Comparison of ENCODE assay signal across 13 cellular contexts in the genomic region with DNA sequence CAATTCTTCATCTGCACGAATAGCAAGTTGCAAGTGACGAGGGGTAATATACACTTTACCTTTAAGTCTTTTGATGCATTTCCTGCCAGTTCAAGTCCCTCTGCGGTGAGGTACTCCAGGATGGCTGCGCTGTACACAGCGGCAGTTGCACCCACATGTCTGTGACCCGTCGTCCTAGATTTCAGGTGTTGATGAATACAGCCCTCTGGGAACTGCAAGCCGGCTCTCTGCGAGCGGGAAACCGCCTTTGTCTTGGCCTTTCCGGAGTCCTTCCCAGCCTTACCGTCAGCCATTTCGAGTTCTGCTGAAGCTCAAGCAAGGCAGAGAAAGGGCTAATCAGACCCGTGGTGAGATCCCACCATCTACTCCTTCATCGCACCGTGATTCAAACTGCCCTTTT.
DNase-seq lines count a peak whose midpoint lies in the region; ATAC-seq and TF ChIP-seq lines count a peak whose summit lies in the region.
"Had no signal": no experiment of that assay in that cellular context is flagged by ENCODE, and none has a peak within 500 bp of the region (broad histone marks: within the 10 kb centered on the region; RNA-seq: fewer than 3 reads in every experiment).

No MANE protein-coding gene starts in this region.

- no peak overlapping the region for H3K27ac ChIP-seq in brain microvascular endothelial cell
- H3K27ac ChIP-seq: 22Rv1, HL-60 had no signal

- in situ Hi-C loops in brain microvascular endothelial cell (cut with HindIII; ENCODE audit: low pct_ligation_motif_present, low sequenced_read_pairs) (no loop called here), GM13976 (cut with MboI; ENCODE audit: low sequenced_read_pairs, unreplicated experiment) (no loop called here)

- TF ChIP-seq CTCF in brain microvascular endothelial cell (IDR thresholded peaks at IDR 0.05; ENCODE audit: low read depth, low read length, missing control alignments) = no peak
- TF ChIP-seq CTCF in GM13976 (IDR thresholded peaks at IDR 0.05; ENCODE audit: borderline replicate concordance, control extremely low read depth, extremely low read depth, insufficient read depth, missing control alignments) = no peak

- H3K4me3 ChIP-seq in iPS-15b (ENCODE audit: low read depth, low read length) (no peak overlapping the region), brain microvascular endothelial cell (ENCODE audit: low read depth, low read length) (no peak overlapping the region)

- peaks cover 9% of the 10 kb centered on the region for H3K4me1 ChIP-seq in iPS-15b (ENCODE audit: control insufficient read depth, insufficient read depth, low read length)

- DNase-seq in NCI-H1436 (lab: John Stamatoyannopoulos, UW) (peak; percentile 62), NCI-H1436 treated with DMSO at 0.1 percent for 48 hours (lab: John Stamatoyannopoulos, UW) (no peak), brain microvascular endothelial cell (no peak), GM13976 (ENCODE audit: low spot score) (no peak)
- DNase-seq in activated T-cell treated with anti-CD3 and anti-CD28 coated beads, Interleukin-2, amount 50 U/mL, for 1 hour = peak; percentile 71
- DNase-seq in stimulated activated naive CD8-positive, alpha-beta T cell treated with anti-CD3 and anti-CD28 coated beads, Interleukin-15, Interleukin-2, amounts not matched to agents 100 U/mL and 50 U/mL, for 24 hours = peak; percentile 62
- DNase-seq: cerebellar nuclear complex, GOT3, NCI-H446 treated with DMSO at 0.1 percent for 48 hours had no signal

- no peaks in the 10 kb centered on the region for H3K27me3 ChIP-seq in iPS-15b (ENCODE audit: control insufficient read depth, insufficient read depth, low read length)
- no peaks in the 10 kb centered on the region for H3K27me3 ChIP-seq in brain microvascular endothelial cell (replicated peaks)

- no peaks in the 10 kb centered on the region for H3K36me3 ChIP-seq in iPS-15b (ENCODE audit: control insufficient read depth, insufficient read depth, low read length)
- H3K36me3 ChIP-seq in brain microvascular endothelial cell (replicated peaks) = no peaks in the 10 kb centered on the region

- no peaks in the 10 kb centered on the region for H3K9me3 ChIP-seq in iPS-15b (ENCODE audit: control insufficient read depth, insufficient read depth, low read length)

- ATAC-seq in stimulated activated naive CD8-positive, alpha-beta T cell treated with anti-CD3 and anti-CD28 coated beads, Interleukin-15, Interleukin-2, amounts not matched to agents 100 U/mL and 50 U/mL, for 24 hours = peak; percentile 37
- ATAC-seq in GM21737 (IDR thresholded peaks at IDR 0.05; ENCODE audit: unreplicated experiment) = no peak

- peak overlapping the region; percentile 3 for H3K9ac ChIP-seq in iPS-15b (ENCODE audit: low read depth, low read length)

Comparison
In these comparisons a context has a peak if more than half of its experiments do, and no peak if none do; other contexts are left out.
1. DNase-seq: peak in NCI-H1436 (single experiment), activated T-cell treated with anti-CD3 and anti-CD28 coated beads, Interleukin-2, amount 50 U/mL, for 1 hour (single experiment) and stimulated activated naive CD8-positive, alpha-beta T cell treated with anti-CD3 and anti-CD28 coated beads, Interleukin-15, Interleukin-2, amounts not matched to agents 100 U/mL and 50 U/mL, for 24 hours (single experiment); none in NCI-H1436 treated with DMSO at 0.1 percent for 48 hours (single experiment), brain microvascular endothelial cell (single experiment) and GM13976 (single experiment).